In genomic region chr10:49052069-49052468, GRCh38 we compare ENCODE assay signal across 28 cellular contexts.
"Had no signal": no experiment of that assay in that cellular context is flagged by ENCODE, and none has a peak within 500 bp of the region (broad histone marks: within the 10 kb centered on the region; RNA-seq: fewer than 3 reads in every experiment).

No MANE protein-coding gene starts in this region.

- H3K27me3 ChIP-seq: left lung, sigmoid colon, tibial nerve, uterus had no signal

- H3K4me1 ChIP-seq: left lung, lower lobe of right lung, pancreas, prostate gland, uterus had no signal

- ATAC-seq: left colon; left lung; lower lobe of right lung; naive thymus-derived CD8-positive, alpha-beta T cell; pancreas; right cardiac atrium; stimulated activated memory B cell treated with anti-CD40 and anti-IgM and Interleukin-4, amounts not matched to agents 10 μg/mL and 1 μg/mL and 100 μg/mL, for 72 hours; stimulated activated naive CD8-positive, alpha-beta T cell treated with anti-CD3 and anti-CD28 coated beads, Interleukin-15, amount 100 ng/mL, for 72 hours had no signal

- DNase-seq: hypothalamus; immature natural killer cell; kidney; left colon; left lung; lower lobe of right lung; mammary epithelial cell; mesenchymal stem cell; naive thymus-derived CD8-positive, alpha-beta T cell; nucleus accumbens; pancreas; posterior cingulate gyrus; retina; right cardiac atrium; sigmoid colon; stimulated activated CD4-positive, alpha-beta T cell treated with anti-CD3 and anti-CD28 coated beads, Interleukin-1b, Interleukin-23, amount 100 ng/mL, for 48 hours; stimulated activated CD4-positive, alpha-beta T cell treated with anti-CD3 and anti-CD28 coated beads, Interleukin-2, amount 100 ng/mL, for 48 hours; stimulated activated CD4-positive, alpha-beta T cell treated with anti-CD3 and anti-CD28 coated beads, Interleukin-4, amount 100 ng/mL, for 4 hours; stimulated activated CD8-positive, alpha-beta memory T cell treated with anti-CD3 and anti-CD28 coated beads, Interleukin-4, amount 100 ng/mL, for 48 hours; stimulated activated naive CD4-positive, alpha-beta T cell treated with Interleukin-2 at 50 U/mL for 16 hours; stimulated activated naive CD8-positive, alpha-beta T cell treated with anti-CD3 and anti-CD28 coated beads, Interleukin-15, amount 100 ng/mL, for 72 hours; substantia nigra; uterus had no signal

- FAIRE-seq: islet of Langerhans, kidney, pancreas had no signal

- H3K36me3 ChIP-seq: left lung, lower lobe of right lung, pancreas, prostate gland, sigmoid colon, uterus had no signal

- H3K4me3 ChIP-seq: left lung, lower lobe of right lung, pancreas, prostate gland, sigmoid colon, smooth muscle cell, tibial nerve, uterus had no signal

- H3K27ac ChIP-seq: left lung, lower lobe of right lung, pancreas, prostate gland, sigmoid colon, tibial nerve, uterus had no signal

- H3K4me2 ChIP-seq: smooth muscle cell had no signal

- H3K9me3 ChIP-seq: left lung, lower lobe of right lung, pancreas, prostate gland, sigmoid colon, tibial nerve, uterus had no signal
